ENCODE assay signal across 16 cellular contexts in the genomic region with DNA sequence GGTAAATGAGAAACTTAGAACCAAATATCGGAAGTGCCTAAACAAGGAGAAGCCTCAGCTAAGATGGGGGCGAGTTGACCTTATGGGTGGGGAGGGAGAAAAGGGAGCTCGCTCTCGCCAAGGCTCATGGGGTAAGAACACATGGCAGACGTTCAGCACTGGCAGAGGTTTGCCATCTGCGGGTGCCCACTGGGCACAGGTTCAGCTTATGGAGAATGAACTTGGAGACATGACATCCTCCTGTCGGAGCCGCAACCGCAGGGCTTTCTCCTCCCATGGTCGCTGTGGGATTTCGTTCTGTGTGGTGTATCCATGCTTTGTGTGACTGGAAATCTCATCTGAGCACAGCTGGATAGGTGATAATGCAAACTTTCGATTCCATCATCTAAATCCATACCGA. TPM values are rescaled to one million over a fixed set of nuclear protein-coding genes. Genes with fewer than 3 reads are reported as not detected.
DNase-seq lines count a peak whose midpoint lies in the region; ATAC-seq and TF ChIP-seq lines count a peak whose summit lies in the region.
"Had no signal": no experiment of that assay in that cellular context is flagged by ENCODE, and none has a peak within 500 bp of the region (broad histone marks: within the 10 kb centered on the region; RNA-seq: fewer than 3 reads in every experiment).

No MANE protein-coding gene starts in this region.

- H3K36me3 Mint-ChIP-seq in chondrocyte (ENCODE audit: low read depth) = no peaks in the 10 kb centered on the region

- H3K27ac Mint-ChIP-seq in chondrocyte (ENCODE audit: unreplicated experiment) = no peak overlapping the region
- H3K27ac Mint-ChIP-seq: B cell; CD4-positive, alpha-beta T cell; HFFc6 had no signal

- intact Hi-C loops in sciatic nerve (cut with DNase I) = no loop called here

- in situ Hi-C loops in G401 (cut with HindIII; ENCODE audit: low sequenced_read_pairs) = no loop called here

- peaks cover 14% of the 10 kb centered on the region for H3K27me3 Mint-ChIP-seq in chondrocyte (ENCODE audit: low read depth)

- no peaks in the 10 kb centered on the region for H3K9me3 Mint-ChIP-seq in chondrocyte (ENCODE audit: low read depth)
- H3K9me3 Mint-ChIP-seq: CD4-positive, alpha-beta T cell had no signal

- TF ChIP-seq CTCF in chondrocyte (IDR thresholded peaks at IDR 0.05) = no peak

- no peak for ATAC-seq in sciatic nerve

- H3K4me1 Mint-ChIP-seq in chondrocyte (ENCODE audit: low read depth) = no peaks in the 10 kb centered on the region
- H3K4me1 Mint-ChIP-seq: B cell had no signal

- no peak overlapping the region for H3K4me3 Mint-ChIP-seq in chondrocyte (ENCODE audit: unreplicated experiment)
- H3K4me3 Mint-ChIP-seq: B cell; CD4-positive, alpha-beta T cell; HFFc6 had no signal

- DNase-seq in G401 (ENCODE audit: low spot score) (peak; percentile 58), NCI-H1694 (lab: John Stamatoyannopoulos, UW) (peak; percentile 45), chondrocyte (ENCODE audit: low spot score) (peak; percentile 53), sciatic nerve (ENCODE audit: low spot score) (peak; percentile 43), epidermal melanocyte (ENCODE audit: insufficient read length, low spot score) (no peak), NOMO-1 treated with DMSO at 0.1 percent for 48 hours (lab: John Stamatoyannopoulos, UW; ENCODE audit: unreplicated experiment) (no peak)
- DNase-seq in activated T-cell treated with anti-CD3 and anti-CD28 coated beads, Interleukin-2, amount 50 U/mL, for 1 hour = no peak
- DNase-seq: Calu3; CD4-positive, alpha-beta T cell; DMS153; DMS79 treated with DMSO at 0.1 percent for 48 hours; EL; GDM1; GOT3; HFFc6 had no signal

RNA-seq across cellular contexts. Expression of gene PEPD, which starts 36.1 kb away (rescaled TPM):
- 180 and 216 TPM in 2 replicates for total RNA-seq in G401 (2014; rRNA removed; shearing (Covaris generic))
- 55.6 to 68.7 TPM (median 62.0 TPM) in 3 replicates for total RNA-seq in chondrocyte
- total RNA-seq in sciatic nerve = 62.8 TPM

Comparison
In these comparisons a context has a peak if more than half of its experiments do, and no peak if none do; other contexts are left out.
1. DNase-seq: peak in G401 (single experiment), NCI-H1694 (single experiment), chondrocyte (single experiment) and sciatic nerve (single experiment); none in epidermal melanocyte (single experiment), activated T-cell treated with anti-CD3 and anti-CD28 coated beads, Interleukin-2, amount 50 U/mL, for 1 hour (single experiment) and NOMO-1 treated with DMSO at 0.1 percent for 48 hours (single experiment).